Comparison of ENCODE assay signal across 1 cellular context in the genomic region with DNA sequence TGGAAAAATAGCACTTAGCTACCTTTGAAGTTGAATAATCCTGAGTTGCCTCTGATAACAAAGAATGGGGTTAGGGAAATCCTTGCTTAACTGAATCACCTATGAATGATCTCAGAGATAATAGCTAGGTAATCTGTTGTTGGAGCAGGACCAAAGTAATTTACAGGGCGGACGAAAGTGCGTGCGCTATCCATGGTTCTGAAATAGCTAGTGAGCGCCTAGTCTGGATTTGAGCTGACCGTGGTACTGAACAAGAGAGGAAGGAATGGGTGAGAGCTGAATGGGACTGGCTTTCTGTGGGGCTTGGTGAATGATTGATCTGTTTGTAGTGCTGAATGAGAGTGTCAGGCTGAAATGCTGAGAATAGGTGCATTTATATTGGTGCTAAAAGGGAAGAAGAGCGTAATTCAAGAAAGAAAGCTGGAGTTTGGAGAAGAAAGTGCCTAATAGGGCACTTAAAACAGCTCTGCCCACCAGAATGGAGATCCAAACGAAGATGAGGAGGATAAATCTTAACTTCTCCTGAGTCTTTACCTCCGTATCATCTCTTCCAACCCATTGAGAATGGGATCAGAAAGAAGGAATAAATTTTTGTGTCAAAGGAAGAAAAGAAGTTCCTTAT.
A peak's percentile ranks its signal among the peaks of the same experiment; 100 is the strongest.
TF ChIP-seq lines count a peak whose summit lies in the region.

No MANE protein-coding gene starts in this region.

TF ChIP-seq in IMR-90, 13 proteins besides CTCF, POLR2A, EP300 and RAD21 (continued from another document):
- peak; percentile 39; the same call in 1 of the 2 replicates for TF ChIP-seq MXI1 (IDR thresholded peaks at IDR 0.05; ENCODE audit: borderline replicate concordance, low read depth, low read length)
